In the genomic region with DNA sequence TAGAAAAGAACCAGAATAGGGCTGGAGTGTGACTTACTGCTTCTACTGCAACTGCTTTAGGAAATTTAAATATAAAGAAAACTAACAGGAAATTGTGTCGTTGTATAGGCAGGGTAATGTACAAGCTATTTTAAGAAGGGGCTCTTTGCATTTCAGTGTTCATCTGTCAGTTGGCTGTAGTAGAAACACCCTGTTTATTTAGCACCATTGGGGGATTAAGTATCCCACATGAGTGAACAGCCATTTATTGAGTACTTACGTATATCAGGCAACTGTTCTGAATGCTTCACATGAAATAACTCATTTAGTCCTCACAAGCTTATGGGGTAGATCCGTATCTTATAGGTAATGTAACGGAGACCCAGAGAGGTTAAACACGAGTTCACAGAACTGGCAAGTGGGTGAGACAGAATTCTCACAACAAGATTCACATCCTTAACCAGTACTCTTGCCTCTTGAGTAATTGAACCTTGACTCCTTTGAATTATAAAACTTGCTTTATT, we compare ENCODE assay signal across 1 cellular context.
TF ChIP-seq lines count a peak whose summit lies in the region.

No MANE protein-coding gene starts in this region.

TF ChIP-seq in GM12878, 131 proteins besides CTCF, POLR2A, EP300 and RAD21 (continued from another document and continues in another):
- TF ChIP-seq USF2 (IDR thresholded peaks at IDR 0.05; ENCODE audit: borderline replicate concordance, low read depth, low read length) = no peak
- no peak for TF ChIP-seq ETV6 (conservative IDR thresholded peaks at IDR 0.05 in 1 of 2, IDR thresholded peaks at IDR 0.05 in 1 of 2; ENCODE audit: borderline replicate concordance in 1 of 2, low read depth in 1 of 2)
- peak; percentile 43; the same call in 1 of the 2 replicates for TF ChIP-seq ATF2 (IDR thresholded peaks at IDR 0.05; ENCODE audit: low read length)
- TF ChIP-seq NFIC (IDR thresholded peaks at IDR 0.05; ENCODE audit: low read depth, low read length) = peak; percentile 64
- no peak for TF ChIP-seq TCF3 (IDR thresholded peaks at IDR 0.05; ENCODE audit: borderline replicate concordance, insufficient read depth, low read depth, low read length)
- no peak for TF ChIP-seq NFYA (IDR thresholded peaks at IDR 0.05; ENCODE audit: borderline replicate concordance, low read depth, low read length)
- TF ChIP-seq, protein P1, sequence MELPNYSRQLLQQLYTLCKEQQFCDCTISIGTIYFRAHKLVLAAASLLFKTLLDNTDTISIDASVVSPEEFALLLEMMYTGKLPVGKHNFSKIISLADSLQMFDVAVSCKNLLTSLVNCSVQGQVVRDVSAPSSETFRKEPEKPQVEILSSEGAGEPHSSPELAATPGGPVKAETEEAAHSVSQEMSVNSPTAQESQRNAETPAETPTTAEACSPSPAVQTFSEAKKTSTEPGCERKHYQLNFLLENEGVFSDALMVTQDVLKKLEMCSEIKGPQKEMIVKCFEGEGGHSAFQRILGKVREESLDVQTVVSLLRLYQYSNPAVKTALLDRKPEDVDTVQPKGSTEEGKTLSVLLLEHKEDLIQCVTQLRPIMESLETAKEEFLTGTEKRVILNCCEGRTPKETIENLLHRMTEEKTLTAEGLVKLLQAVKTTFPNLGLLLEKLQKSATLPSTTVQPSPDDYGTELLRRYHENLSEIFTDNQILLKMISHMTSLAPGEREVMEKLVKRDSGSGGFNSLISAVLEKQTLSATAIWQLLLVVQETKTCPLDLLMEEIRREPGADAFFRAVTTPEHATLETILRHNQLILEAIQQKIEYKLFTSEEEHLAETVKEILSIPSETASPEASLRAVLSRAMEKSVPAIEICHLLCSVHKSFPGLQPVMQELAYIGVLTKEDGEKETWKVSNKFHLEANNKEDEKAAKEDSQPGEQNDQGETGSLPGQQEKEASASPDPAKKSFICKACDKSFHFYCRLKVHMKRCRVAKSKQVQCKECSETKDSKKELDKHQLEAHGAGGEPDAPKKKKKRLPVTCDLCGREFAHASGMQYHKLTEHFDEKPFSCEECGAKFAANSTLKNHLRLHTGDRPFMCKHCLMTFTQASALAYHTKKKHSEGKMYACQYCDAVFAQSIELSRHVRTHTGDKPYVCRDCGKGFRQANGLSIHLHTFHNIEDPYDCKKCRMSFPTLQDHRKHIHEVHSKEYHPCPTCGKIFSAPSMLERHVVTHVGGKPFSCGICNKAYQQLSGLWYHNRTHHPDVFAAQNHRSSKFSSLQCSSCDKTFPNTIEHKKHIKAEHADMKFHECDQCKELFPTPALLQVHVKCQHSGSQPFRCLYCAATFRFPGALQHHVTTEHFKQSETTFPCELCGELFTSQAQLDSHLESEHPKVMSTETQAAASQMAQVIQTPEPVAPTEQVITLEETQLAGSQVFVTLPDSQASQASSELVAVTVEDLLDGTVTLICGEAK (IDR thresholded peaks at IDR 0.05; ENCODE audit: borderline replicate concordance) = no peak
- no peak for TF ChIP-seq ZNF24 (IDR thresholded peaks at IDR 0.05)
- TF ChIP-seq SPI1 (IDR thresholded peaks at IDR 0.05; ENCODE audit: borderline replicate concordance, insufficient read depth, low read depth, low read length) = no peak
- no peak for TF ChIP-seq RFX5 (IDR thresholded peaks at IDR 0.05; ENCODE audit: low read depth, low read length)
- peak; percentile 35; the same call in 1 of the 2 replicates for TF ChIP-seq MLLT1 (IDR thresholded peaks at IDR 0.05)
- TF ChIP-seq FOXK2 (IDR thresholded peaks at IDR 0.05) = no peak
- TF ChIP-seq, protein P2, sequence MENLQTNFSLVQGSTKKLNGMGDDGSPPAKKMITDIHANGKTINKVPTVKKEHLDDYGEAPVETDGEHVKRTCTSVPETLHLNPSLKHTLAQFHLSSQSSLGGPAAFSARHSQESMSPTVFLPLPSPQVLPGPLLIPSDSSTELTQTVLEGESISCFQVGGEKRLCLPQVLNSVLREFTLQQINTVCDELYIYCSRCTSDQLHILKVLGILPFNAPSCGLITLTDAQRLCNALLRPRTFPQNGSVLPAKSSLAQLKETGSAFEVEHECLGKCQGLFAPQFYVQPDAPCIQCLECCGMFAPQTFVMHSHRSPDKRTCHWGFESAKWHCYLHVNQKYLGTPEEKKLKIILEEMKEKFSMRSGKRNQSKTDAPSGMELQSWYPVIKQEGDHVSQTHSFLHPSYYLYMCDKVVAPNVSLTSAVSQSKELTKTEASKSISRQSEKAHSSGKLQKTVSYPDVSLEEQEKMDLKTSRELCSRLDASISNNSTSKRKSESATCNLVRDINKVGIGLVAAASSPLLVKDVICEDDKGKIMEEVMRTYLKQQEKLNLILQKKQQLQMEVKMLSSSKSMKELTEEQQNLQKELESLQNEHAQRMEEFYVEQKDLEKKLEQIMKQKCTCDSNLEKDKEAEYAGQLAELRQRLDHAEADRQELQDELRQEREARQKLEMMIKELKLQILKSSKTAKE (IDR thresholded peaks at IDR 0.05; ENCODE audit: low read depth, poor library complexity, severe bottlenecking) = peak; percentile 21
- no peak for TF ChIP-seq ZNF622 (IDR thresholded peaks at IDR 0.05)
- TF ChIP-seq, protein P3, sequence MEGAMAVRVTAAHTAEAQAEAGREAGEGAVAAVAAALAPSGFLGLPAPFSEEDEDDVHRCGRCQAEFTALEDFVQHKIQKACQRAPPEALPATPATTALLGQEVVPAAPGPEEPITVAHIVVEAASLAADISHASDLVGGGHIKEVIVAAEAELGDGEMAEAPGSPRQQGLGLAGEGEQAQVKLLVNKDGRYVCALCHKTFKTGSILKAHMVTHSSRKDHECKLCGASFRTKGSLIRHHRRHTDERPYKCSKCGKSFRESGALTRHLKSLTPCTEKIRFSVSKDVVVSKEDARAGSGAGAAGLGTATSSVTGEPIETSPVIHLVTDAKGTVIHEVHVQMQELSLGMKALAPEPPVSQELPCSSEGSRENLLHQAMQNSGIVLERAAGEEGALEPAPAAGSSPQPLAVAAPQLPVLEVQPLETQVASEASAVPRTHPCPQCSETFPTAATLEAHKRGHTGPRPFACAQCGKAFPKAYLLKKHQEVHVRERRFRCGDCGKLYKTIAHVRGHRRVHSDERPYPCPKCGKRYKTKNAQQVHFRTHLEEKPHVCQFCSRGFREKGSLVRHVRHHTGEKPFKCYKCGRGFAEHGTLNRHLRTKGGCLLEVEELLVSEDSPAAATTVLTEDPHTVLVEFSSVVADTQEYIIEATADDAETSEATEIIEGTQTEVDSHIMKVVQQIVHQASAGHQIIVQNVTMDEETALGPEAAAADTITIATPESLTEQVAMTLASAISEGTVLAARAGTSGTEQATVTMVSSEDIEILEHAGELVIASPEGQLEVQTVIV (IDR thresholded peaks at IDR 0.05; ENCODE audit: borderline replicate concordance, partially characterized antibody) = no peak
- no peak for TF ChIP-seq HDAC6 (IDR thresholded peaks at IDR 0.05; ENCODE audit: unreplicated experiment)
- no peak for TF ChIP-seq DPF2 (IDR thresholded peaks at IDR 0.05)
- TF ChIP-seq HSF1 (IDR thresholded peaks at IDR 0.05; ENCODE audit: low read depth, low read length) = no peak
- TF ChIP-seq FOS (IDR thresholded peaks at IDR 0.05; ENCODE audit: borderline replicate concordance, extremely low read depth, insufficient read length) = no peak
- no peak for TF ChIP-seq TAF1 (IDR thresholded peaks at IDR 0.05; ENCODE audit: borderline replicate concordance, low read depth, low read length)
- TF ChIP-seq ZNF384 (IDR thresholded peaks at IDR 0.05; ENCODE audit: borderline replicate concordance, low read depth, low read length) = no peak
- no peak for TF ChIP-seq PAX8 (IDR thresholded peaks at IDR 0.05)
- TF ChIP-seq SREBF1 (IDR thresholded peaks at IDR 0.05; ENCODE audit: low read length) = no peak
- TF ChIP-seq, protein P4, sequence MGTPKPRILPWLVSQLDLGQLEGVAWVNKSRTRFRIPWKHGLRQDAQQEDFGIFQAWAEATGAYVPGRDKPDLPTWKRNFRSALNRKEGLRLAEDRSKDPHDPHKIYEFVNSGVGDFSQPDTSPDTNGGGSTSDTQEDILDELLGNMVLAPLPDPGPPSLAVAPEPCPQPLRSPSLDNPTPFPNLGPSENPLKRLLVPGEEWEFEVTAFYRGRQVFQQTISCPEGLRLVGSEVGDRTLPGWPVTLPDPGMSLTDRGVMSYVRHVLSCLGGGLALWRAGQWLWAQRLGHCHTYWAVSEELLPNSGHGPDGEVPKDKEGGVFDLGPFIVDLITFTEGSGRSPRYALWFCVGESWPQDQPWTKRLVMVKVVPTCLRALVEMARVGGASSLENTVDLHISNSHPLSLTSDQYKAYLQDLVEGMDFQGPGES (IDR thresholded peaks at IDR 0.05) = no peak
- TF ChIP-seq ATF7 (IDR thresholded peaks at IDR 0.05; ENCODE audit: low read depth) = 0 out of 2 replicates have a peak, but pooled peaks have one; percentile 19
- TF ChIP-seq BHLHE40 (IDR thresholded peaks at IDR 0.05; ENCODE audit: borderline replicate concordance in 1 of 2, low read depth in 2 of 2, low read length in 1 of 2) = no peak
- no peak for TF ChIP-seq HDGF (IDR thresholded peaks at IDR 0.05)
- TF ChIP-seq ZZZ3 (IDR thresholded peaks at IDR 0.05; ENCODE audit: control insufficient read depth, insufficient read length, low read depth) = no peak
- TF ChIP-seq BACH1 (IDR thresholded peaks at IDR 0.05; ENCODE audit: borderline replicate concordance) = no peak
- TF ChIP-seq MTA2 (IDR thresholded peaks at IDR 0.05; ENCODE audit: low read depth) = no peak
- TF ChIP-seq SREBF2 (IDR thresholded peaks at IDR 0.05; ENCODE audit: low read length) = no peak
- TF ChIP-seq, protein P5, sequence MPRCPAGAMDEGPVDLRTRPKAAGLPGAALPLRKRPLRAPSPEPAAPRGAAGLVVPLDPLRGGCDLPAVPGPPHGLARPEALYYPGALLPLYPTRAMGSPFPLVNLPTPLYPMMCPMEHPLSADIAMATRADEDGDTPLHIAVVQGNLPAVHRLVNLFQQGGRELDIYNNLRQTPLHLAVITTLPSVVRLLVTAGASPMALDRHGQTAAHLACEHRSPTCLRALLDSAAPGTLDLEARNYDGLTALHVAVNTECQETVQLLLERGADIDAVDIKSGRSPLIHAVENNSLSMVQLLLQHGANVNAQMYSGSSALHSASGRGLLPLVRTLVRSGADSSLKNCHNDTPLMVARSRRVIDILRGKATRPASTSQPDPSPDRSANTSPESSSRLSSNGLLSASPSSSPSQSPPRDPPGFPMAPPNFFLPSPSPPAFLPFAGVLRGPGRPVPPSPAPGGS (IDR thresholded peaks at IDR 0.05; ENCODE audit: borderline replicate concordance, insufficient read depth, low read depth, low read length, poor library complexity, severe bottlenecking) = no peak
- TF ChIP-seq, protein P6, sequence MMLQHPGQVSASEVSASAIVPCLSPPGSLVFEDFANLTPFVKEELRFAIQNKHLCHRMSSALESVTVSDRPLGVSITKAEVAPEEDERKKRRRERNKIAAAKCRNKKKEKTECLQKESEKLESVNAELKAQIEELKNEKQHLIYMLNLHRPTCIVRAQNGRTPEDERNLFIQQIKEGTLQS (IDR thresholded peaks at IDR 0.05; ENCODE audit: borderline replicate concordance, extremely low read depth, low read depth, low read length) = no peak
- no peak; a peak in 1 of 4 replicates for TF ChIP-seq CEBPB (IDR thresholded peaks at IDR 0.05; ENCODE audit: borderline replicate concordance in 1 of 2, low read depth in 2 of 2, low read length in 2 of 2)
